ENCODE assay signal across 19 cellular contexts in the genomic region with DNA sequence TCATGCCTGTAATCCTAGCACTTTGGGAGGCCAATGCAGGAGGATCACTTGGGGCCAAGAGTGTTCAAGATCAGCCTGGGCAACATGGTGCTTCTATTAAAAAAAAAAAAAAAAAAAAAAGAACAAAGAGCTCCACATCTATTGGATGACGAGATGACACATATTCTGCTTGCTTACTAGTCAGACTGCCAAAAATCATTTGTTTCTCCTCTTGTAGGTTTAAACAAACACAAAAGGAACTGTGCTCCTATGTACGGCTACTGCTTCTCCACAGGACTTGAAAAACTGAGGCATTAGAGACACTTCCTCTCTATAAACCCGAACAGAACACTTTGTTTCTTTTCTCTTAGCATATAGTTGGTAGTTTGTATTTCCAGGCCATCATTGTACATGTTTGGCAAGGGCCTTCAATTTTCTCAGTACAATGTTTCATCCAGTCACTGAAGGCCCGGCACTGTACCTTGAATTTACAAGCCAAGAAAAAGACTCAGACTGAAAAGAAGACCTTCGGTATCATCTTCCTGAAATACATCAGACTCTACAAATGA. TPM values are rescaled to one million over a fixed set of nuclear protein-coding genes. Genes with fewer than 3 reads are reported as not detected.
DNase-seq lines count a peak whose midpoint lies in the region; ATAC-seq and TF ChIP-seq lines count a peak whose summit lies in the region.
"Had no signal": no experiment of that assay in that cellular context is flagged by ENCODE, and none has a peak within 500 bp of the region (broad histone marks: within the 10 kb centered on the region; RNA-seq: fewer than 3 reads in every experiment).

No MANE protein-coding gene starts in this region.

- H3K4me2 ChIP-seq in Karpas-422 (ENCODE audit: low read depth, low read length, poor library complexity, severe bottlenecking) = peak overlapping the region; percentile 21

- H3K27me3 ChIP-seq in Karpas-422 (ENCODE audit: low read length) = no peaks in the 10 kb centered on the region
- no peaks in the 10 kb centered on the region for H3K27me3 ChIP-seq in ascending aorta
- H3K27me3 ChIP-seq: gastroesophageal sphincter, ovary, Peyer's patch had no signal

- POLR2A ChIA-PET in naive thymus-derived CD8-positive, alpha-beta T cell (lab: Charles Lee) = no interaction called here

- no peaks in the 10 kb centered on the region for H3K9me2 ChIP-seq in Karpas-422 (replicated peaks; ENCODE audit: insufficient read depth, low read length)

- intact Hi-C loops in CD14-positive monocyte (cut with micrococcal nuclease) (no loop called here), ascending aorta (cut with DNase I) (no loop called here)

- H2AFZ ChIP-seq in Karpas-422 (ENCODE audit: low read length) = no peak overlapping the region

- H3K4me1 ChIP-seq in Karpas-422 (ENCODE audit: low read length) = peaks cover 57% of the 10 kb centered on the region
- peaks cover 2% of the 10 kb centered on the region in 2 donors for H3K4me1 ChIP-seq in ascending aorta

- H3K9me3 Mint-ChIP-seq in CD14-positive monocyte = peaks cover 0 to 2% (median 0%) of the 10 kb centered on the region in 7 donors
- no peaks in the 10 kb centered on the region for H3K9me3 Mint-ChIP-seq in activated T-helper 17 cell treated with anti-CD3 and anti-CD28 coated beads, Interleukin-2, amount 50 U/mL, for 72 hours
- no peaks in the 10 kb centered on the region for H3K9me3 Mint-ChIP-seq in naive thymus-derived CD8-positive, alpha-beta T cell

- peaks cover 100% of the 10 kb centered on the region for H3K79me2 ChIP-seq in Karpas-422 (ENCODE audit: low read length)

- DNase-seq in CD14-positive monocyte (ENCODE audit: low spot score) = no peak
- DNase-seq in Karpas-422 = no peak
- DNase-seq in midbrain (lab: John Stamatoyannopoulos, UW) = peak; percentile 57
- DNase-seq in ascending aorta (ENCODE audit: low spot score in 2 of 2) = no peak
- DNase-seq in stimulated activated naive CD4-positive, alpha-beta T cell (lab: John Stamatoyannopoulos, UW) = no peak
- no peak for DNase-seq in naive thymus-derived CD8-positive, alpha-beta T cell
- DNase-seq: activated CD4-positive, CD25-positive, alpha-beta regulatory T cell; activated CD8-positive, alpha-beta memory T cell treated with anti-CD3 and anti-CD28 coated beads, Interleukin-2, amount 10 ng/mL, durations not matched to agents 7 days and 5 days; activated naive CD4-positive, alpha-beta T cell treated with anti-CD3 and anti-CD28 coated beads, Interleukin-2, amount 50 U/mL, for 16 hours; cerebellar nuclear complex; mucosa of descending colon; MV-4-11; NCI-H524 treated with DMSO at 0.1 percent for 48 hours; ovary; Peyer's patch; stimulated activated CD4-positive, alpha-beta T cell treated with anti-CD3 and anti-CD28 coated beads, Interleukin-12 subunit alpha, Interleukin-12 subunit beta, amount 100 ng/mL, for 4 hours had no signal

- peak overlapping the region in 1 of 2 donors; percentile 59 for H3K4me3 Mint-ChIP-seq in CD14-positive monocyte
- peak overlapping the region; percentile 7 for H3K4me3 Mint-ChIP-seq in activated T-helper 17 cell treated with anti-CD3 and anti-CD28 coated beads, Interleukin-2, amount 50 U/mL, for 72 hours
- peak overlapping the region in 1 of 10 donors; percentile 50 for H3K4me3 Mint-ChIP-seq in naive thymus-derived CD8-positive, alpha-beta T cell
- H3K4me3 Mint-ChIP-seq: activated CD8-positive, alpha-beta memory T cell treated with anti-CD3 and anti-CD28 coated beads, Interleukin-2, amount 10 ng/mL, durations not matched to agents 7 days and 5 days had no signal

- H3K27ac Mint-ChIP-seq in CD14-positive monocyte = peak overlapping the region; percentile 67 to 95 (median 85)
- H3K27ac Mint-ChIP-seq in activated T-helper 17 cell treated with anti-CD3 and anti-CD28 coated beads, Interleukin-2, amount 50 U/mL, for 72 hours = peak overlapping the region; percentile 36
- peak overlapping the region in 2 of 10 donors; percentile 1 to 2 for H3K27ac Mint-ChIP-seq in naive thymus-derived CD8-positive, alpha-beta T cell
- H3K27ac Mint-ChIP-seq: activated CD8-positive, alpha-beta memory T cell treated with anti-CD3 and anti-CD28 coated beads, Interleukin-2, amount 10 ng/mL, durations not matched to agents 7 days and 5 days had no signal

- peaks cover 73% of the 10 kb centered on the region for H3K4me1 Mint-ChIP-seq in CD14-positive monocyte
- H3K4me1 Mint-ChIP-seq in activated T-helper 17 cell treated with anti-CD3 and anti-CD28 coated beads, Interleukin-2, amount 50 U/mL, for 72 hours = peaks cover 40% of the 10 kb centered on the region
- peaks cover 29 to 67% (median 58%) of the 10 kb centered on the region in 4 donors for H3K4me1 Mint-ChIP-seq in naive thymus-derived CD8-positive, alpha-beta T cell

- ATAC-seq in activated T-helper 17 cell treated with anti-CD3 and anti-CD28 coated beads, Interleukin-2, amount 50 U/mL, for 72 hours (replicated peaks) = no peak
- no peak for ATAC-seq in HG02678 (IDR thresholded peaks at IDR 0.05; ENCODE audit: unreplicated experiment)
- ATAC-seq in naive thymus-derived CD8-positive, alpha-beta T cell = no peak
- ATAC-seq: activated CD8-positive, alpha-beta memory T cell treated with anti-CD3 and anti-CD28 coated beads, Interleukin-2, amount 10 ng/mL, durations not matched to agents 7 days and 5 days; gastroesophageal sphincter; mucosa of descending colon had no signal

- TF ChIP-seq CTCF in CD14-positive monocyte (IDR thresholded peaks at IDR 0.05) = no peak
- TF ChIP-seq CTCF in ascending aorta (IDR thresholded peaks at IDR 0.05) = no peak

- no peaks in the 10 kb centered on the region for H3K9me3 ChIP-seq in Karpas-422 (ENCODE audit: low read length)
- H3K9me3 ChIP-seq in ascending aorta = no peaks in the 10 kb centered on the region
- H3K9me3 ChIP-seq: gastroesophageal sphincter, mucosa of descending colon, ovary, Peyer's patch had no signal

- peaks cover 25% of the 10 kb centered on the region for H3K36me3 ChIP-seq in Karpas-422 (ENCODE audit: insufficient read depth, low read length)
- no peaks in the 10 kb centered on the region for H3K36me3 ChIP-seq in ascending aorta
- H3K36me3 ChIP-seq: gastroesophageal sphincter, ovary, Peyer's patch had no signal

- peaks cover 7 to 12% of the 10 kb centered on the region in 2 donors for H3K36me3 Mint-ChIP-seq in CD14-positive monocyte
- H3K36me3 Mint-ChIP-seq in activated T-helper 17 cell treated with anti-CD3 and anti-CD28 coated beads, Interleukin-2, amount 50 U/mL, for 72 hours (ENCODE audit: low read depth) = peaks cover 70% of the 10 kb centered on the region
- peaks cover 0 to 36% (median 8%) of the 10 kb centered on the region in 3 donors for H3K36me3 Mint-ChIP-seq in naive thymus-derived CD8-positive, alpha-beta T cell

- H3K4me3 ChIP-seq in Karpas-422 (ENCODE audit: low read length) (no peak overlapping the region), ascending aorta (no peak overlapping the region)
- H3K4me3 ChIP-seq: gastroesophageal sphincter, mucosa of descending colon, ovary, Peyer's patch had no signal

- peaks cover 2% of the 10 kb centered on the region; the same call in 1 of the 2 replicates for H4K20me1 ChIP-seq in Karpas-422 (ENCODE audit: insufficient read depth, low read depth, low read length)

- H3K27ac ChIP-seq in Karpas-422 (ENCODE audit: low read length) (peak overlapping the region; percentile 10), ascending aorta (no peak overlapping the region)
- H3K27ac ChIP-seq: ovary, Peyer's patch had no signal

- peak overlapping the region; percentile 19; the same call in 1 of the 2 replicates for H3K9ac ChIP-seq in Karpas-422 (ENCODE audit: low read length)

- peaks cover 0 to 2% (median 2%) of the 10 kb centered on the region in 3 donors for H3K27me3 Mint-ChIP-seq in CD14-positive monocyte (ENCODE audit: low read depth in 3 of 3)
- no peaks in the 10 kb centered on the region for H3K27me3 Mint-ChIP-seq in activated T-helper 17 cell treated with anti-CD3 and anti-CD28 coated beads, Interleukin-2, amount 50 U/mL, for 72 hours
- H3K27me3 Mint-ChIP-seq in naive thymus-derived CD8-positive, alpha-beta T cell = no peaks in the 10 kb centered on the region
- H3K27me3 Mint-ChIP-seq: activated CD8-positive, alpha-beta memory T cell treated with anti-CD3 and anti-CD28 coated beads, Interleukin-2, amount 10 ng/mL, durations not matched to agents 7 days and 5 days had no signal

RNA-seq across cellular contexts. Expression of a gene that starts 6.0 kb away (rescaled TPM):
- polyA plus RNA-seq in CD14-positive monocyte = 10 to 100 TPM; 14.5 to 15.8 TPM
- 43.6 and 50.3 TPM in 2 replicates for total RNA-seq in Karpas-422 (2014; rRNA removed; shearing (Covaris generic); ENCODE audit: low replicate concordance)
- total RNA-seq in activated T-helper 17 cell treated with anti-CD3 and anti-CD28 coated beads, Interleukin-2, amount 50 U/mL, for 72 hours = 10 to 100 TPM; 33.6 to 41.0 TPM
- 12.2 TPM for total RNA-seq in ascending aorta
- 10 to 100 TPM; 22.0 to 25.9 TPM for total RNA-seq in naive thymus-derived CD8-positive, alpha-beta T cell
- 10 to 100 TPM in 2 of 3 donors, 1 to 10 TPM in 1; 9.5 to 13.0 (median 10.5) TPM for polyA plus RNA-seq in naive thymus-derived CD8-positive, alpha-beta T cell

RNA-seq across cellular contexts. Expression of a gene that starts 24.4 kb away (rescaled TPM):
- 10 to 100 TPM; 74.7 to 84.0 TPM for polyA plus RNA-seq in CD14-positive monocyte
- 1.5 TPM in 2 replicates for total RNA-seq in Karpas-422 (2014; rRNA removed; shearing (Covaris generic); ENCODE audit: low replicate concordance)
- total RNA-seq in activated T-helper 17 cell treated with anti-CD3 and anti-CD28 coated beads, Interleukin-2, amount 50 U/mL, for 72 hours = under 1 TPM in 1 of 2 donors, not detected in 1; 0.09 TPM
- 22.1 TPM for total RNA-seq in ascending aorta
- total RNA-seq in naive thymus-derived CD8-positive, alpha-beta T cell = not detected
- not detected for polyA plus RNA-seq in naive thymus-derived CD8-positive, alpha-beta T cell
